ENCODE assay signal across 10 cellular contexts in genomic region chr2:15943914-15944313, GRCh38. TPM values are rescaled to one million over a fixed set of nuclear protein-coding genes. Genes with fewer than 3 reads are reported as not detected.
DNase-seq lines count a peak whose midpoint lies in the region; ATAC-seq and TF ChIP-seq lines count a peak whose summit lies in the region.
"Had no signal": no experiment of that assay in that cellular context is flagged by ENCODE, and none has a peak within 500 bp of the region (broad histone marks: within the 10 kb centered on the region; RNA-seq: fewer than 3 reads in every experiment).

No MANE protein-coding gene starts in this region.

- no peak for ATAC-seq in stimulated activated naive B cell treated with anti-CD40 and anti-IgM and Interleukin-4, amounts not matched to agents 10 μg/mL and 1 μg/mL and 100 μg/mL, for 72 hours (replicated peaks)
- ATAC-seq in GM21619 (IDR thresholded peaks at IDR 0.05; ENCODE audit: unreplicated experiment) (no peak), HG02884 (IDR thresholded peaks at IDR 0.05; ENCODE audit: unreplicated experiment) (no peak)

- no peak overlapping the region for H3K18ac ChIP-seq in mesendoderm (ENCODE audit: low read length)

- no peak for TF ChIP-seq CTCF in choroid plexus epithelial cell (conservative IDR thresholded peaks at IDR 0.05; ENCODE audit: low read depth, low read length)

- H3K79me1 ChIP-seq in mesendoderm (ENCODE audit: low read length), result peaks cover 12% of the 10 kb centered on the region

- H3K27me3 Mint-ChIP-seq in stimulated activated naive B cell treated with anti-CD40 and anti-IgM and Interleukin-4, amounts not matched to agents 10 μg/mL and 1 μg/mL and 100 μg/mL, for 72 hours, result peaks cover 39 to 62% of the 10 kb centered on the region in 2 donors
- H3K27me3 Mint-ChIP-seq in activated T-helper 1 cell treated with anti-CD3 and anti-CD28 coated beads, Interleukin-12 subunit alpha, Interleukin-12 subunit beta, Interleukin-2, Interleukin-4 antibody, amounts not matched to agents 30 ng/mL and 10 ng/mL and 1 ng/mL, durations not matched to agents 14 hours and 24 hours and 36 hours (ENCODE audit: insufficient read depth), result peaks cover 50% of the 10 kb centered on the region

- H3K36me3 Mint-ChIP-seq in stimulated activated naive B cell treated with anti-CD40 and anti-IgM and Interleukin-4, amounts not matched to agents 10 μg/mL and 1 μg/mL and 100 μg/mL, for 72 hours, result no peaks in the 10 kb centered on the region
- no peaks in the 10 kb centered on the region for H3K36me3 Mint-ChIP-seq in activated T-helper 1 cell treated with anti-CD3 and anti-CD28 coated beads, Interleukin-12 subunit alpha, Interleukin-12 subunit beta, Interleukin-2, Interleukin-4 antibody, amounts not matched to agents 30 ng/mL and 10 ng/mL and 1 ng/mL, durations not matched to agents 14 hours and 24 hours and 36 hours (ENCODE audit: low read depth)

- H3K23ac ChIP-seq in mesendoderm (ENCODE audit: low read length), result no peak overlapping the region

- H3K4me1 ChIP-seq in mesendoderm (ENCODE audit: control insufficient read depth, low read depth, low read length), result peaks cover 2% of the 10 kb centered on the region

- H3K36me3 ChIP-seq in mesendoderm (ENCODE audit: control insufficient read depth, insufficient read depth, low read length), result peaks cover 5% of the 10 kb centered on the region

- H3K4me3 ChIP-seq in choroid plexus epithelial cell (ENCODE audit: low read depth, low read length), result no peak overlapping the region
- H3K4me3 ChIP-seq in mesendoderm (ENCODE audit: low read length), result peak overlapping the region; percentile 39
- H3K4me3 ChIP-seq: K562 had no signal

- H3K79me2 ChIP-seq in mesendoderm (ENCODE audit: control insufficient read depth, insufficient read depth, low read length), result peaks cover 56% of the 10 kb centered on the region

- H3K9me3 Mint-ChIP-seq in stimulated activated naive B cell treated with anti-CD40 and anti-IgM and Interleukin-4, amounts not matched to agents 10 μg/mL and 1 μg/mL and 100 μg/mL, for 72 hours, result peaks cover 0 to 3% of the 10 kb centered on the region in 2 donors
- no peaks in the 10 kb centered on the region for H3K9me3 Mint-ChIP-seq in activated T-helper 1 cell treated with anti-CD3 and anti-CD28 coated beads, Interleukin-12 subunit alpha, Interleukin-12 subunit beta, Interleukin-2, Interleukin-4 antibody, amounts not matched to agents 30 ng/mL and 10 ng/mL and 1 ng/mL, durations not matched to agents 14 hours and 24 hours and 36 hours

- H3K56ac ChIP-seq in mesendoderm (ENCODE audit: low read length), result peak overlapping the region; percentile 79

- H3K27ac ChIP-seq in mesendoderm (ENCODE audit: low read depth, low read length), result no peak overlapping the region
- H3K27ac ChIP-seq: epithelial cell of prostate had no signal

- H3K4ac ChIP-seq in mesendoderm (ENCODE audit: low read depth, low read length), result no peak overlapping the region

- no peak overlapping the region for H2BK15ac ChIP-seq in mesendoderm (replicated peaks; ENCODE audit: low read depth)

- no peak overlapping the region for H4K5ac ChIP-seq in mesendoderm (ENCODE audit: low read length)

- no peak overlapping the region for H2BK120ac ChIP-seq in mesendoderm (ENCODE audit: low read depth, low read length)

- no CpG with 5 or more reads among the region's 4 CpGs for WGBS in mesendoderm (ENCODE audit: extremely low coverage, insufficient coverage, low lambda C conversion rate)

- H2AK5ac ChIP-seq in mesendoderm (ENCODE audit: low read length), result no peak overlapping the region

- peak overlapping the region; percentile 53 for H3K9ac ChIP-seq in mesendoderm (ENCODE audit: low read length)

- no peak overlapping the region for H3K4me3 Mint-ChIP-seq in stimulated activated naive B cell treated with anti-CD40 and anti-IgM and Interleukin-4, amounts not matched to agents 10 μg/mL and 1 μg/mL and 100 μg/mL, for 72 hours
- H3K4me3 Mint-ChIP-seq in activated T-helper 1 cell treated with anti-CD3 and anti-CD28 coated beads, Interleukin-12 subunit alpha, Interleukin-12 subunit beta, Interleukin-2, Interleukin-4 antibody, amounts not matched to agents 30 ng/mL and 10 ng/mL and 1 ng/mL, durations not matched to agents 14 hours and 24 hours and 36 hours, result no peak overlapping the region

- no peak overlapping the region for H2BK5ac ChIP-seq in mesendoderm (ENCODE audit: low read length)

- H3K4me2 ChIP-seq in mesendoderm (ENCODE audit: low read length), result peak overlapping the region; percentile 85

- no peak overlapping the region for H4K8ac ChIP-seq in mesendoderm (ENCODE audit: low read depth, low read length)

- no peaks in the 10 kb centered on the region for H3K27me3 ChIP-seq in mesendoderm (ENCODE audit: insufficient read depth, low read length, poor library complexity)

- intact Hi-C loops in activated T-helper 1 cell treated with anti-CD3 and anti-CD28 coated beads, Interleukin-12 subunit alpha, Interleukin-12 subunit beta, Interleukin-2, Interleukin-4 antibody, amounts not matched to agents 30 ng/mL and 10 ng/mL and 1 ng/mL, durations not matched to agents 14 hours and 24 hours and 36 hours (cut with micrococcal nuclease), result loop anchor here (5.0 kb wide), 1 partner anchor 563 kb away; no protein-coding TSS in a partner anchor

- H3K4me1 Mint-ChIP-seq in stimulated activated naive B cell treated with anti-CD40 and anti-IgM and Interleukin-4, amounts not matched to agents 10 μg/mL and 1 μg/mL and 100 μg/mL, for 72 hours, result peaks cover 12 to 34% of the 10 kb centered on the region in 2 donors
- H3K4me1 Mint-ChIP-seq in activated T-helper 1 cell treated with anti-CD3 and anti-CD28 coated beads, Interleukin-12 subunit alpha, Interleukin-12 subunit beta, Interleukin-2, Interleukin-4 antibody, amounts not matched to agents 30 ng/mL and 10 ng/mL and 1 ng/mL, durations not matched to agents 14 hours and 24 hours and 36 hours (ENCODE audit: low read depth), result peaks cover 5% of the 10 kb centered on the region

- H3K27ac Mint-ChIP-seq in stimulated activated naive B cell treated with anti-CD40 and anti-IgM and Interleukin-4, amounts not matched to agents 10 μg/mL and 1 μg/mL and 100 μg/mL, for 72 hours, result no peak overlapping the region
- H3K27ac Mint-ChIP-seq in activated T-helper 1 cell treated with anti-CD3 and anti-CD28 coated beads, Interleukin-12 subunit alpha, Interleukin-12 subunit beta, Interleukin-2, Interleukin-4 antibody, amounts not matched to agents 30 ng/mL and 10 ng/mL and 1 ng/mL, durations not matched to agents 14 hours and 24 hours and 36 hours, result no peak overlapping the region

- peak; percentile 88 for DNase-seq in Ammon's horn (ENCODE audit: low spot score)
- peak; percentile 71 for DNase-seq in LHCN-M2 (ENCODE audit: low read depth)
- DNase-seq in choroid plexus epithelial cell (ENCODE audit: low read depth), result peak; percentile 25
- DNase-seq in mesendoderm, result no peak
- DNase-seq in stimulated activated naive B cell treated with anti-CD40 and anti-IgM and Interleukin-4, amounts not matched to agents 10 μg/mL and 1 μg/mL and 100 μg/mL, for 72 hours, result no peak
- no peak for DNase-seq in activated T-helper 1 cell treated with anti-CD3 and anti-CD28 coated beads, Interleukin-12 subunit alpha, Interleukin-12 subunit beta, Interleukin-2, Interleukin-4 antibody, amounts not matched to agents 30 ng/mL and 10 ng/mL and 1 ng/mL, durations not matched to agents 14 hours and 24 hours and 36 hours (ENCODE audit: low spot score)

RNA-seq across cellular contexts. Expression of gene MYCN, which starts 3.6 kb away (rescaled TPM):
- not detected in 2 replicates for total RNA-seq in LHCN-M2 (2014; rRNA removed)
- not detected for polyA plus RNA-seq in LHCN-M2 (2012)
- 26.6 TPM for polyA plus RNA-seq in mesendoderm (2013, experiment 1 of 2)
- 29.1 TPM for polyA plus RNA-seq in mesendoderm (2013, experiment 2 of 2)
- total RNA-seq in activated T-helper 1 cell treated with anti-CD3 and anti-CD28 coated beads, Interleukin-12 subunit alpha, Interleukin-12 subunit beta, Interleukin-2, Interleukin-4 antibody, amounts not matched to agents 30 ng/mL and 10 ng/mL and 1 ng/mL, durations not matched to agents 14 hours and 24 hours and 36 hours, result not detected in 2 replicates
- total RNA-seq: K562 had no signal
- polyA plus RNA-seq: K562 had no signal

Comparison
In these comparisons a context has a peak if more than half of its experiments do, and no peak if none do; other contexts are left out.
1. DNase-seq: peak in Ammon's horn (single experiment), LHCN-M2 (single experiment) and choroid plexus epithelial cell (single experiment); none in mesendoderm (single experiment), stimulated activated naive B cell treated with anti-CD40 and anti-IgM and Interleukin-4, amounts not matched to agents 10 μg/mL and 1 μg/mL and 100 μg/mL, for 72 hours (single experiment) and activated T-helper 1 cell treated with anti-CD3 and anti-CD28 coated beads, Interleukin-12 subunit alpha, Interleukin-12 subunit beta, Interleukin-2, Interleukin-4 antibody, amounts not matched to agents 30 ng/mL and 10 ng/mL and 1 ng/mL, durations not matched to agents 14 hours and 24 hours and 36 hours (single experiment).